Comparison of ENCODE assay signal across 8 cellular contexts in the genomic region with DNA sequence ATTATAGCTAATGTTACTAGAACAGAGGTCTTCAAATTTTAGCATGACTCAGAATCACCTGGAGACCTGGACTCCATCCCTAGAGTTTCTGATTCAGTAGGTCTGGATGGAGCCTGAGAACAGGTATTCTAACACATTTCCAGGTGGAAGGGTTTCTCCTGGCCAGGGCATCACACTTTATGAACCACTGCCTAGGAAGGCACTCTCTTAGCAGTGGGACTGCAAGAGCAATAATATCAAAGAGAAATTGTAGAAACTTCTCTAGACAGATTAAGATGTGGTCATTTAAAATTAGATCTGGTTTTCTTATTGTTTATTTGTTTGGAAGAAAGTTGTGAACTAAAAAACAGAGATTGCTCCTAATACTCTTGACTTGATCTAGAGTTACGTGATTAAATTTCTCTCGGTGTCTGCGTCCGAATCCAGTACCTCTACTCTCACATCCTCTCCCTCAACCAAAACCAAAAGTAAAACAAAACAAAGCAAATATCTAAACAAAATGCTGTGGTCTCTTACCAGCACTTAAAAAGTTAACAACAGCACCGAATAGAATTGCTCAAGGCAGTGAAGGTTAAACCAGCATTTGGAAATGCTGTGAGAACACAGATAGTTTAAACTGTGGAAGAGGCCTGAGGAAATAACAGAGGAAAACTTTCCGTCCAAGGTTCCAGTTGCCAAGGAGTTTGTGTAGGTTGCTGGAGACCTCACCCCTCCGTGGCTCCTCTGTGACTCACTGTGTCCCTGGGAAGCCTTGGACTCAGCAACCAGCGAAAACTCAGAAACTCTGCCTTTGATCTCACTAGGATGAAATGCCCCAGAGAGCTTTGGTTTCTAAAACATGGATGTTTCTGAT.
A peak's percentile ranks its signal among the peaks of the same experiment; 100 is the strongest.
DNase-seq lines count a peak whose midpoint lies in the region; ATAC-seq and TF ChIP-seq lines count a peak whose summit lies in the region.

No MANE protein-coding gene starts in this region.

- DNase-seq in activated CD4-positive, alpha-beta memory T cell treated with anti-CD3 and anti-CD28 coated beads, Interleukin-2, amount 10 ng/mL, durations not matched to agents 7 days and 5 days, result no peak
- no peak for DNase-seq in activated CD4-positive, alpha-beta memory T cell treated with anti-CD3 and anti-CD28 coated beads for 36 hours
- DNase-seq in brain microvascular endothelial cell (peak; percentile 92), mesendoderm (peak; percentile 42), NCI-H2081 (lab: John Stamatoyannopoulos, UW) (no peak)
- DNase-seq in activated CD8-positive, alpha-beta memory T cell treated with anti-CD3 and anti-CD28 coated beads for 24 hours, result no peak
- no peak for DNase-seq in stimulated activated naive CD8-positive, alpha-beta T cell treated with anti-CD3 and anti-CD28 coated beads, Interleukin-15, amount 100 ng/mL, for 72 hours

- intact Hi-C loops in activated CD4-positive, alpha-beta memory T cell treated with anti-CD3 and anti-CD28 coated beads for 36 hours (cut with micrococcal nuclease), result no loop called here

- no peak overlapping the region for H2BK15ac ChIP-seq in mesendoderm (replicated peaks; ENCODE audit: low read depth)

- H3K27ac Mint-ChIP-seq in activated CD4-positive, alpha-beta memory T cell treated with anti-CD3 and anti-CD28 coated beads, Interleukin-2, amount 10 ng/mL, durations not matched to agents 7 days and 5 days, result no peak overlapping the region
- H3K27ac Mint-ChIP-seq in activated CD4-positive, alpha-beta memory T cell treated with anti-CD3 and anti-CD28 coated beads for 36 hours, result no peak overlapping the region
- H3K27ac Mint-ChIP-seq in stimulated activated naive CD8-positive, alpha-beta T cell treated with anti-CD3 and anti-CD28 coated beads, Interleukin-15, amount 100 ng/mL, for 72 hours, result no peak overlapping the region

- no peak overlapping the region for H3K4me2 ChIP-seq in mesendoderm (ENCODE audit: low read length)

- no peaks in the 10 kb centered on the region for H3K4me1 ChIP-seq in mesendoderm (ENCODE audit: control insufficient read depth, low read depth, low read length)

- no CpG with 5 or more reads among the region's 8 CpGs for WGBS in mesendoderm (ENCODE audit: extremely low coverage, insufficient coverage, low lambda C conversion rate)

- H3K79me1 ChIP-seq in mesendoderm (ENCODE audit: low read length), result no peaks in the 10 kb centered on the region

- H4K5ac ChIP-seq in mesendoderm (ENCODE audit: low read length), result no peak overlapping the region

- CTCF ChIA-PET in activated CD4-positive, alpha-beta memory T cell treated with anti-CD3 and anti-CD28 coated beads, Interleukin-2, amount 10 ng/mL, durations not matched to agents 7 days and 5 days (lab: Charles Lee), result no interaction called here
- CTCF ChIA-PET in activated CD4-positive, alpha-beta memory T cell treated with anti-CD3 and anti-CD28 coated beads for 36 hours (lab: Charles Lee), result interaction anchor here (1.4 kb wide), 1 partner anchor 29 kb away, joined by 3 read pairs; no protein-coding TSS in a partner anchor

- H3K9me3 Mint-ChIP-seq in activated CD4-positive, alpha-beta memory T cell treated with anti-CD3 and anti-CD28 coated beads, Interleukin-2, amount 10 ng/mL, durations not matched to agents 7 days and 5 days, result no peaks in the 10 kb centered on the region
- no peaks in the 10 kb centered on the region for H3K9me3 Mint-ChIP-seq in activated CD4-positive, alpha-beta memory T cell treated with anti-CD3 and anti-CD28 coated beads for 36 hours
- H3K9me3 Mint-ChIP-seq in stimulated activated naive CD8-positive, alpha-beta T cell treated with anti-CD3 and anti-CD28 coated beads, Interleukin-15, amount 100 ng/mL, for 72 hours, result no peaks in the 10 kb centered on the region

- no peak overlapping the region for H3K23ac ChIP-seq in mesendoderm (ENCODE audit: low read length)

- H2BK120ac ChIP-seq in mesendoderm (ENCODE audit: low read depth, low read length), result no peak overlapping the region

- no peak overlapping the region for H3K9ac ChIP-seq in mesendoderm (ENCODE audit: low read length)

- H3K36me3 ChIP-seq in brain microvascular endothelial cell (replicated peaks), result no peaks in the 10 kb centered on the region
- no peaks in the 10 kb centered on the region for H3K36me3 ChIP-seq in mesendoderm (ENCODE audit: control insufficient read depth, insufficient read depth, low read length)

- H3K18ac ChIP-seq in mesendoderm (ENCODE audit: low read length), result no peak overlapping the region

- no peak overlapping the region for H3K56ac ChIP-seq in mesendoderm (ENCODE audit: low read length)

- H3K36me3 Mint-ChIP-seq in activated CD4-positive, alpha-beta memory T cell treated with anti-CD3 and anti-CD28 coated beads, Interleukin-2, amount 10 ng/mL, durations not matched to agents 7 days and 5 days (ENCODE audit: low read depth), result no peaks in the 10 kb centered on the region
- no peaks in the 10 kb centered on the region for H3K36me3 Mint-ChIP-seq in activated CD4-positive, alpha-beta memory T cell treated with anti-CD3 and anti-CD28 coated beads for 36 hours

- no peak for ATAC-seq in HG03521 (IDR thresholded peaks at IDR 0.05; ENCODE audit: unreplicated experiment)
- ATAC-seq in stimulated activated naive CD8-positive, alpha-beta T cell treated with anti-CD3 and anti-CD28 coated beads, Interleukin-15, amount 100 ng/mL, for 72 hours, result no peak

- H2AK5ac ChIP-seq in mesendoderm (ENCODE audit: low read length), result no peak overlapping the region

- H3K27me3 Mint-ChIP-seq in activated CD4-positive, alpha-beta memory T cell treated with anti-CD3 and anti-CD28 coated beads, Interleukin-2, amount 10 ng/mL, durations not matched to agents 7 days and 5 days, result peaks cover 20% of the 10 kb centered on the region
- H3K27me3 Mint-ChIP-seq in activated CD4-positive, alpha-beta memory T cell treated with anti-CD3 and anti-CD28 coated beads for 36 hours, result peaks cover 19% of the 10 kb centered on the region
- H3K27me3 Mint-ChIP-seq in stimulated activated naive CD8-positive, alpha-beta T cell treated with anti-CD3 and anti-CD28 coated beads, Interleukin-15, amount 100 ng/mL, for 72 hours, result peaks cover 17% of the 10 kb centered on the region

- H3K27ac ChIP-seq in brain microvascular endothelial cell, result peak overlapping the region; percentile 55
- H3K27ac ChIP-seq in mesendoderm (ENCODE audit: low read depth, low read length), result no peak overlapping the region

- H3K27me3 ChIP-seq in brain microvascular endothelial cell (replicated peaks) (no peaks in the 10 kb centered on the region), mesendoderm (ENCODE audit: insufficient read depth, low read length, poor library complexity) (no peaks in the 10 kb centered on the region)

- H3K4me3 ChIP-seq in brain microvascular endothelial cell (ENCODE audit: low read depth, low read length) (peak overlapping the region; percentile 1), mesendoderm (ENCODE audit: low read length) (no peak overlapping the region)

- H3K4me1 Mint-ChIP-seq in activated CD4-positive, alpha-beta memory T cell treated with anti-CD3 and anti-CD28 coated beads, Interleukin-2, amount 10 ng/mL, durations not matched to agents 7 days and 5 days, result peaks cover 2% of the 10 kb centered on the region
- no peaks in the 10 kb centered on the region for H3K4me1 Mint-ChIP-seq in activated CD4-positive, alpha-beta memory T cell treated with anti-CD3 and anti-CD28 coated beads for 36 hours (ENCODE audit: low read depth)
- peaks cover 6% of the 10 kb centered on the region for H3K4me1 Mint-ChIP-seq in stimulated activated naive CD8-positive, alpha-beta T cell treated with anti-CD3 and anti-CD28 coated beads, Interleukin-15, amount 100 ng/mL, for 72 hours

- no peak for TF ChIP-seq CTCF in brain microvascular endothelial cell (IDR thresholded peaks at IDR 0.05; ENCODE audit: low read depth, low read length, missing control alignments)

- POLR2A ChIA-PET in activated CD4-positive, alpha-beta memory T cell treated with anti-CD3 and anti-CD28 coated beads, Interleukin-2, amount 10 ng/mL, durations not matched to agents 7 days and 5 days (lab: Charles Lee), result interaction anchor here (1.1 kb wide), 1 partner anchor 195 kb away, joined by 3 read pairs; no protein-coding TSS in a partner anchor
- POLR2A ChIA-PET in activated CD4-positive, alpha-beta memory T cell treated with anti-CD3 and anti-CD28 coated beads for 36 hours (lab: Charles Lee), result no interaction called here

- no peak overlapping the region for H4K8ac ChIP-seq in mesendoderm (ENCODE audit: low read depth, low read length)

- H3K4ac ChIP-seq in mesendoderm (ENCODE audit: low read depth, low read length), result peak overlapping the region; percentile 36

- no peak overlapping the region for H2BK5ac ChIP-seq in mesendoderm (ENCODE audit: low read length)

- H3K79me2 ChIP-seq in mesendoderm (ENCODE audit: control insufficient read depth, insufficient read depth, low read length), result no peaks in the 10 kb centered on the region

- H3K4me3 Mint-ChIP-seq in activated CD4-positive, alpha-beta memory T cell treated with anti-CD3 and anti-CD28 coated beads, Interleukin-2, amount 10 ng/mL, durations not matched to agents 7 days and 5 days, result peak overlapping the region; percentile 7
- no peak overlapping the region for H3K4me3 Mint-ChIP-seq in activated CD4-positive, alpha-beta memory T cell treated with anti-CD3 and anti-CD28 coated beads for 36 hours
- H3K4me3 Mint-ChIP-seq in stimulated activated naive CD8-positive, alpha-beta T cell treated with anti-CD3 and anti-CD28 coated beads, Interleukin-15, amount 100 ng/mL, for 72 hours, result no peak overlapping the region

- in situ Hi-C loops in brain microvascular endothelial cell (cut with HindIII; ENCODE audit: low pct_ligation_motif_present, low sequenced_read_pairs), result no loop called here

Comparison
In these comparisons a context has a peak if more than half of its experiments do, and no peak if none do; other contexts are left out.
1. DNase-seq: peak in brain microvascular endothelial cell (single experiment) and mesendoderm (single experiment); none in activated CD4-positive, alpha-beta memory T cell treated with anti-CD3 and anti-CD28 coated beads, Interleukin-2, amount 10 ng/mL, durations not matched to agents 7 days and 5 days (single experiment), activated CD4-positive, alpha-beta memory T cell treated with anti-CD3 and anti-CD28 coated beads for 36 hours (single experiment), activated CD8-positive, alpha-beta memory T cell treated with anti-CD3 and anti-CD28 coated beads for 24 hours (single experiment), NCI-H2081 (0 of 2) and stimulated activated naive CD8-positive, alpha-beta T cell treated with anti-CD3 and anti-CD28 coated beads, Interleukin-15, amount 100 ng/mL, for 72 hours (0 of 2).